ENCODE assay signal across 14 cellular contexts in the genomic region with DNA sequence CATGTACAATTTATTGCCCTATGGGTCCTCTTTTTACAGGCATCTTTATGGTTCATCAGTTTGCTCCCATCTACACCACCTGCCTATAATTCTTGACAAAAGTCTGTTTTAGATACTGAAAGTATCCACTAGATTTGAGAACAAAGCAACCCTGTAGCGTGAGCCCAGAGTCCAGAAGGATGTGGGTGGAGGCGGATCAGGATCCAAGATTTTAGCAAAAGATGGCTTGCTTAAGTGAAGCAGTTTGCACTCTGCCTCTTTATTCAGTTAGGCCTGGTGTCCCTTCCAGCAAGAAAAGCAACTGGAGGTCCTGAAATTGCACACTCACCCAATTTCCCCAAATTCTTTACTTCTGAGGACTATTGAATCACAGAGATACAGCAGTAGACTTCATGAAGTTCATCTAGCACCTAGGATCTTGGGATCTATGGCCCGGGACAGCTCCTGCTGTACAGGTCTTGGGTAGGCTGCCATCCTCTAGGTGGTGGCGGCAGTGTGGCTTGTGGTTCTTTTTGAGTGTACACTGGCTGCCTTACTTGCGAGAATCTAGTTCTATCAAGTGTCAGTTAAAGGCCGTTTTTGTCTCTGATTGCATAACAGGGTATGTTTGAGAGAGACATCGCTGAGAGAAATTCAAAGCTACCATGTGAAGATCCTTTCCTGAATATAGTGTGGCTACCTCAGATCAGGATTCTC.
DNase-seq lines count a peak whose midpoint lies in the region; ATAC-seq lines count a peak whose summit lies in the region.
"Had no signal": no experiment of that assay in that cellular context is flagged by ENCODE, and none has a peak within 500 bp of the region (broad histone marks: within the 10 kb centered on the region; RNA-seq: fewer than 3 reads in every experiment).

No MANE protein-coding gene starts in this region.

- peak overlapping the region; percentile 29 for H3K27ac ChIP-seq in angular gyrus (ENCODE audit: low read depth, low read length)
- H3K27ac ChIP-seq: BLaER1 treated with 17β-estradiol and CSF1 and Interleukin-3, amounts not matched to agents 10 nM and 100 nM; GM23248 had no signal

- ATAC-seq in HG03196 (IDR thresholded peaks at IDR 0.05; ENCODE audit: unreplicated experiment): no peak

- peak; percentile 48 for DNase-seq in NOMO-1 treated with DMSO at 0.1 percent for 48 hours (lab: John Stamatoyannopoulos, UW; ENCODE audit: unreplicated experiment)
- no peak for DNase-seq in NOMO-1 treated with dmso at 0.1 percent for 144 hours (lab: John Stamatoyannopoulos, UW; ENCODE audit: unreplicated experiment)
- DNase-seq in occipital lobe (lab: John Stamatoyannopoulos, UW): peak; percentile 17
- no peak for DNase-seq in NCI-H146 (lab: John Stamatoyannopoulos, UW)
- DNase-seq in NCI-H1417 (lab: John Stamatoyannopoulos, UW): no peak
- no peak for DNase-seq in activated CD4-positive, CD25-positive, alpha-beta regulatory T cell treated with anti-CD3 and anti-CD28 coated beads, Interleukin-2, amount 50 U/mL, for 72 hours
- DNase-seq: 8988T; AML-193; CD4-positive, CD25-positive, alpha-beta regulatory T cell; GM23248; H7 had no signal

Comparison
In these comparisons a context has a peak if more than half of its experiments do, and no peak if none do; other contexts are left out.
1. DNase-seq: peak in NOMO-1 treated with DMSO at 0.1 percent for 48 hours (single experiment) and occipital lobe (single experiment); none in NOMO-1 treated with dmso at 0.1 percent for 144 hours (single experiment), NCI-H146 (single experiment), NCI-H1417 (0 of 3) and activated CD4-positive, CD25-positive, alpha-beta regulatory T cell treated with anti-CD3 and anti-CD28 coated beads, Interleukin-2, amount 50 U/mL, for 72 hours (single experiment).